15 cellular contexts compared by ENCODE assay signal in genomic region chr1:229249854-229250644, GRCh38. TPM values are rescaled to one million over a fixed set of nuclear protein-coding genes. Genes with fewer than 3 reads are reported as not detected.
A peak's percentile ranks its signal among the peaks of the same experiment; 100 is the strongest.
DNase-seq lines count a peak whose midpoint lies in the region; ATAC-seq and TF ChIP-seq lines count a peak whose summit lies in the region.
"Had no signal": no experiment of that assay in that cellular context is flagged by ENCODE, and none has a peak within 500 bp of the region (broad histone marks: within the 10 kb centered on the region; RNA-seq: fewer than 3 reads in every experiment).

No MANE protein-coding gene starts in this region.

- H3K27me3 Mint-ChIP-seq in stimulated activated naive CD8-positive, alpha-beta T cell treated with anti-CD3 and anti-CD28 coated beads, Interleukin-15, Interleukin-2, amounts not matched to agents 100 ng/mL and 50 ng/mL, for 24 hours = no peaks in the 10 kb centered on the region
- no peaks in the 10 kb centered on the region for H3K27me3 Mint-ChIP-seq in stimulated activated naive CD8-positive, alpha-beta T cell treated with anti-CD3 and anti-CD28 coated beads, Interleukin-15, amount 100 ng/mL, for 72 hours

- no peak overlapping the region for H3K4me3 Mint-ChIP-seq in stimulated activated naive CD8-positive, alpha-beta T cell treated with anti-CD3 and anti-CD28 coated beads, Interleukin-15, Interleukin-2, amounts not matched to agents 100 ng/mL and 50 ng/mL, for 24 hours
- H3K4me3 Mint-ChIP-seq in stimulated activated naive CD8-positive, alpha-beta T cell treated with anti-CD3 and anti-CD28 coated beads, Interleukin-15, amount 100 ng/mL, for 72 hours = no peak overlapping the region

- no peaks in the 10 kb centered on the region for H3K79me2 ChIP-seq in Karpas-422 (ENCODE audit: low read length)
- H3K79me2 ChIP-seq: parathyroid adenoma had no signal

- H3K27ac Mint-ChIP-seq in stimulated activated naive CD8-positive, alpha-beta T cell treated with anti-CD3 and anti-CD28 coated beads, Interleukin-15, Interleukin-2, amounts not matched to agents 100 ng/mL and 50 ng/mL, for 24 hours = peak overlapping the region; percentile 59
- no peak overlapping the region for H3K27ac Mint-ChIP-seq in stimulated activated naive CD8-positive, alpha-beta T cell treated with anti-CD3 and anti-CD28 coated beads, Interleukin-15, amount 100 ng/mL, for 72 hours

- no peaks in the 10 kb centered on the region for H3K27me3 ChIP-seq in dorsolateral prefrontal cortex
- H3K27me3 ChIP-seq in Karpas-422 (ENCODE audit: low read length) = no peaks in the 10 kb centered on the region
- H3K27me3 ChIP-seq: SJSA1, spleen had no signal

- H3K4me1 ChIP-seq in Karpas-422 (ENCODE audit: low read length) = no peaks in the 10 kb centered on the region
- H3K4me1 ChIP-seq: parathyroid adenoma had no signal

- no peak overlapping the region for H3K4me3 ChIP-seq in dorsolateral prefrontal cortex
- H3K4me3 ChIP-seq in Karpas-422 (ENCODE audit: low read length) = no peak overlapping the region
- H3K4me3 ChIP-seq: mucosa of descending colon, SJSA1, spleen had no signal

- no peaks in the 10 kb centered on the region for H3K9me3 Mint-ChIP-seq in stimulated activated naive CD8-positive, alpha-beta T cell treated with anti-CD3 and anti-CD28 coated beads, Interleukin-15, Interleukin-2, amounts not matched to agents 100 ng/mL and 50 ng/mL, for 24 hours
- no peaks in the 10 kb centered on the region for H3K9me3 Mint-ChIP-seq in stimulated activated naive CD8-positive, alpha-beta T cell treated with anti-CD3 and anti-CD28 coated beads, Interleukin-15, amount 100 ng/mL, for 72 hours

- DNase-seq in stimulated activated naive CD8-positive, alpha-beta T cell treated with anti-CD3 and anti-CD28 coated beads, Interleukin-15, amount 100 ng/mL, for 72 hours = no peak
- DNase-seq in SKM-1 (lab: John Stamatoyannopoulos, UW; ENCODE audit: unreplicated experiment) (peak; percentile 91), dorsolateral prefrontal cortex (no peak), Karpas-422 (no peak), GM19238 (ENCODE audit: insufficient read length, low spot score) (no peak)
- DNase-seq: glutamatergic neuron, mucosa of descending colon, NCI-H2107, spleen had no signal

- ATAC-seq in stimulated activated naive CD8-positive, alpha-beta T cell treated with anti-CD3 and anti-CD28 coated beads, Interleukin-15, amount 100 ng/mL, for 72 hours = no peak
- ATAC-seq in HG02678 (IDR thresholded peaks at IDR 0.05; ENCODE audit: unreplicated experiment) (no peak), HG03521 (IDR thresholded peaks at IDR 0.05; ENCODE audit: unreplicated experiment) (no peak)
- ATAC-seq: mucosa of descending colon had no signal

- H2AFZ ChIP-seq in Karpas-422 (ENCODE audit: low read length) = no peak overlapping the region

- no peaks in the 10 kb centered on the region for H3K36me3 Mint-ChIP-seq in stimulated activated naive CD8-positive, alpha-beta T cell treated with anti-CD3 and anti-CD28 coated beads, Interleukin-15, Interleukin-2, amounts not matched to agents 100 ng/mL and 50 ng/mL, for 24 hours (ENCODE audit: low read depth)

- H3K4me1 Mint-ChIP-seq in stimulated activated naive CD8-positive, alpha-beta T cell treated with anti-CD3 and anti-CD28 coated beads, Interleukin-15, Interleukin-2, amounts not matched to agents 100 ng/mL and 50 ng/mL, for 24 hours (ENCODE audit: low read depth) = peaks cover 63% of the 10 kb centered on the region
- H3K4me1 Mint-ChIP-seq in stimulated activated naive CD8-positive, alpha-beta T cell treated with anti-CD3 and anti-CD28 coated beads, Interleukin-15, amount 100 ng/mL, for 72 hours = peaks cover 50% of the 10 kb centered on the region

- no peak overlapping the region for H3K9ac ChIP-seq in Karpas-422 (ENCODE audit: low read length)
- H3K9ac ChIP-seq: parathyroid adenoma had no signal

- peak overlapping the region in 58 of 59 donors; percentile 24 to 97 (median 89) for H3K27ac ChIP-seq in dorsolateral prefrontal cortex
- H3K27ac ChIP-seq in Karpas-422 (ENCODE audit: low read length) = no peak overlapping the region
- H3K27ac ChIP-seq: epithelial cell of prostate, parathyroid adenoma, SJSA1, spleen had no signal

- H3K9me3 ChIP-seq in Karpas-422 (ENCODE audit: low read length) = no peaks in the 10 kb centered on the region
- H3K9me3 ChIP-seq: mucosa of descending colon, SJSA1 had no signal

- no peak overlapping the region for H3K4me2 ChIP-seq in Karpas-422 (ENCODE audit: low read depth, low read length, poor library complexity, severe bottlenecking)

- no peaks in the 10 kb centered on the region for H3K9me2 ChIP-seq in Karpas-422 (replicated peaks; ENCODE audit: insufficient read depth, low read length)

- no peaks in the 10 kb centered on the region for H4K20me1 ChIP-seq in Karpas-422 (ENCODE audit: insufficient read depth, low read depth, low read length)

- no peaks in the 10 kb centered on the region for H3K36me3 ChIP-seq in Karpas-422 (ENCODE audit: insufficient read depth, low read length)
- H3K36me3 ChIP-seq: SJSA1, spleen had no signal

- peak in 1 of 56 donors; percentile 13 for TF ChIP-seq CTCF in dorsolateral prefrontal cortex (IDR thresholded peaks at IDR 0.05 in 54 of 56, conservative IDR thresholded peaks at IDR 0.05 in 2 of 56; ENCODE audit: low read depth in 1 of 56, partially characterized antibody in 56 of 56)

- intact Hi-C loops in dorsolateral prefrontal cortex (cut with DNase I) = loop anchor here (10.0 kb wide), 1 partner anchor 515 kb away; the partner anchor contains the start of gene RHOU (in 2 of the 2)

RNA-seq across cellular contexts. Expression of gene RAB4A, which starts 20.9 kb away (rescaled TPM):
- 100 to 1,000 TPM in 15 of 120 experiments, 10 to 100 TPM in 105; 64.3 to 117 (median 86.8) TPM for total RNA-seq in dorsolateral prefrontal cortex
- not detected in 2 replicates for total RNA-seq in Karpas-422 (2014; rRNA removed; shearing (Covaris generic); ENCODE audit: low replicate concordance)

Comparison
In these comparisons a context has a peak if more than half of its experiments do, and no peak if none do; other contexts are left out.
1. RNA of gene RAB4A, which starts 20.9 kb away (total RNA-seq): 64.3 to 117 TPM in dorsolateral prefrontal cortex; not detected in Karpas-422; every median in the first group is over 10 times any median in the second.